ENCODE assay signal across 8 cellular contexts in genomic region chr12:65278576-65279386, GRCh38. TPM values are rescaled to one million over a fixed set of nuclear protein-coding genes. Genes with fewer than 3 reads are reported as not detected.
A peak's percentile ranks its signal among the peaks of the same experiment; 100 is the strongest.
DNase-seq lines count a peak whose midpoint lies in the region; ATAC-seq and TF ChIP-seq lines count a peak whose summit lies in the region.

MSRB3 (plus strand) TSS chr12:65278683; CDS start chr12:65308580, 29,897 bp downstream.

- intact Hi-C loops in vagina (cut with DNase I) = no loop called here

- H3K27me3 ChIP-seq in vagina = no peaks in the 10 kb centered on the region

- H3K27ac Mint-ChIP-seq in naive B cell = peak within 1 kb of the TSS in 3 of 6 donors; percentile 10 to 61 (median 49)

- TF ChIP-seq CTCF in GM20000 (IDR thresholded peaks at IDR 0.05; ENCODE audit: extremely low read depth, missing control alignments) (no peak), fibroblast of the aortic adventitia (IDR thresholded peaks at IDR 0.05; ENCODE audit: insufficient read depth, low read length) (peak; percentile 34), vagina (IDR thresholded peaks at IDR 0.05) (no peak)

- no peaks in the 10 kb centered on the region for H3K9me3 Mint-ChIP-seq in activated T-cell treated with anti-CD3 and anti-CD28 coated beads, Interleukin-2, amount 50 U/mL, for 4 hours
- H3K9me3 Mint-ChIP-seq in naive B cell = no peaks in the 10 kb centered on the region

- no peak for TF ChIP-seq POLR2A in vagina (IDR thresholded peaks at IDR 0.05)

- peaks cover 19% of the 10 kb centered on the region for H3K4me1 ChIP-seq in vagina

- ATAC-seq in activated T-cell treated with anti-CD3 and anti-CD28 coated beads, Interleukin-2, amount 50 U/mL, for 4 hours = peak; percentile 61 to 65
- ATAC-seq in naive B cell (ENCODE audit: low read depth in 2 of 2) (peak; percentile 73 to 76), HG03457 (IDR thresholded peaks at IDR 0.05; ENCODE audit: unreplicated experiment) (no peak)

- H3K4me1 Mint-ChIP-seq in activated T-cell treated with anti-CD3 and anti-CD28 coated beads, Interleukin-2, amount 50 U/mL, for 4 hours (ENCODE audit: low read depth) = peaks cover 5% of the 10 kb centered on the region
- H3K4me1 Mint-ChIP-seq in naive B cell = peaks cover 12 to 15% (median 15%) of the 10 kb centered on the region in 3 donors

- no peaks in the 10 kb centered on the region for H3K36me3 ChIP-seq in vagina

- DNase-seq in DMS114 treated with DMSO at 0.1 percent for 48 hours (lab: John Stamatoyannopoulos, UW; ENCODE audit: unreplicated experiment) = peak; percentile 65
- peak; percentile 85 for DNase-seq in GM20000 (ENCODE audit: low spot score)
- DNase-seq in HuH-7.5 (ENCODE audit: low spot score) = peak; percentile 79
- peak; percentile 5 for DNase-seq in activated T-cell treated with anti-CD3 and anti-CD28 coated beads, Interleukin-2, amount 50 U/mL, for 4 hours
- DNase-seq in fibroblast of the aortic adventitia (ENCODE audit: low read depth) = peak; percentile 75
- peak; percentile 24 for DNase-seq in naive B cell
- DNase-seq in vagina (ENCODE audit: extremely low spot score in 2 of 2) = no peak

- no peaks in the 10 kb centered on the region for H3K36me3 Mint-ChIP-seq in activated T-cell treated with anti-CD3 and anti-CD28 coated beads, Interleukin-2, amount 50 U/mL, for 4 hours (ENCODE audit: insufficient read depth)
- no peaks in the 10 kb centered on the region for H3K36me3 Mint-ChIP-seq in naive B cell

- peak within 1 kb of the TSS; percentile 86 for H3K27ac ChIP-seq in vagina

- H3K4me3 Mint-ChIP-seq in activated T-cell treated with anti-CD3 and anti-CD28 coated beads, Interleukin-2, amount 50 U/mL, for 4 hours = peak within 1 kb of the TSS; percentile 66
- peak within 1 kb of the TSS; percentile 66 to 91 (median 84) for H3K4me3 Mint-ChIP-seq in naive B cell

- no peaks in the 10 kb centered on the region for H3K9me3 ChIP-seq in vagina

- peak within 1 kb of the TSS; percentile 92 for H3K4me3 ChIP-seq in fibroblast of the aortic adventitia (ENCODE audit: low read depth, low read length)
- peak within 1 kb of the TSS; percentile 87 to 92 for H3K4me3 ChIP-seq in vagina

- peaks cover 53% of the 10 kb centered on the region for H3K27me3 Mint-ChIP-seq in activated T-cell treated with anti-CD3 and anti-CD28 coated beads, Interleukin-2, amount 50 U/mL, for 4 hours (ENCODE audit: low read depth)
- peaks cover 36 to 47% (median 39%) of the 10 kb centered on the region in 3 donors for H3K27me3 Mint-ChIP-seq in naive B cell

RNA-seq across cellular contexts. Expression of gene MSRB3, which starts in this region (rescaled TPM):
- total RNA-seq in activated T-cell treated with anti-CD3 and anti-CD28 coated beads, Interleukin-2, amount 50 U/mL, for 4 hours = under 1 TPM; 0.05 to 0.24 (median 0.10) TPM
- total RNA-seq in fibroblast of the aortic adventitia (ENCODE audit: low replicate concordance) (36.8 and 55.1 TPM in 2 replicates), vagina (52.5 TPM)
- polyA plus RNA-seq in naive B cell (ENCODE audit: low read depth in 6 of 6) = 1 to 10 TPM in 1 of 6 donors, under 1 TPM in 4, not detected in 1; 0.23 to 1.2 (median 0.47) TPM

Comparison
In these comparisons a context has a peak if more than half of its experiments do, and no peak if none do; other contexts are left out.
1. RNA of gene MSRB3 (total RNA-seq): 36.8 to 55.1 TPM in fibroblast of the aortic adventitia and 52.5 TPM in vagina (single experiment); 0.05 to 0.24 TPM in activated T-cell treated with anti-CD3 and anti-CD28 coated beads, Interleukin-2, amount 50 U/mL, for 4 hours; every median in the first group is over 10 times any median in the second.
2. Peak in DNase-seq and ATAC-seq in activated T-cell treated with anti-CD3 and anti-CD28 coated beads, Interleukin-2, amount 50 U/mL, for 4 hours; RNA of the gene not detected or under 1 TPM.
3. DNase-seq: peak in DMS114 treated with DMSO at 0.1 percent for 48 hours (single experiment), GM20000 (single experiment), HuH-7.5 (single experiment), fibroblast of the aortic adventitia (single experiment) and naive B cell (single experiment); none in vagina (0 of 2).